In the genomic region with DNA sequence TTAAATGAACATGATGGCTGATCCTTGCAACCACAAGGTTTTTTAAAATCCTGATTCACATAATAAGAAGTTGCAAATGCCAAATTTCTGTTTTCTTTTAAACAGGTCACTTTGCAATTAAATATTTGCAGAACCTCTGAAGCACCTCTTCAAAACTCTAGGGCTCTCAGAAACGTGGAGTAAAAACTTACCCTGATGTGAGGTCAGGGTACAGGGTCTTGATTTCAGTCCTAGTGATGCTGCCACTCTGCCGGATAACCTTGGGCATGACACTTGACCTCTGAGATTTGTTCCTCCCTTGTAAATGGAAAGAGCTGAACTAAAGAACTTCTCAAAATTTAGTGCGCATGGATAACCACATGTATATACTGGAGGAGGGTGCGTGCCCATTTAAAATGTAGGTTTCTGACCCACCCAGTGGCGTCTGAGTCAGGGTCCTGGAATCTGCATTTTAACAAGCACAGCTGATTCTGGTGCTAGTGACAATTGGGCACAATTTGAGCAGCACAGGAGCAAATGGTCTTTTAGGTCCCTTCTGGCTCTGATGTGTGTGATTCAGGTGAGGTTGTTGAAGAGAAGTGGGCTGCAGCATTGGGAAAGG, we compare ENCODE assay signal across 17 cellular contexts.
"Had no signal": no experiment of that assay in that cellular context is flagged by ENCODE, and none has a peak within 500 bp of the region (broad histone marks: within the 10 kb centered on the region; RNA-seq: fewer than 3 reads in every experiment).

No MANE protein-coding gene starts in this region.

- H3K27ac Mint-ChIP-seq: stimulated activated naive CD8-positive, alpha-beta T cell treated with anti-CD3 and anti-CD28 coated beads, Interleukin-15, amount 100 ng/mL, for 72 hours; T-helper 17 cell had no signal

- H3K4me3 ChIP-seq: ovary, psoas muscle, suprapubic skin, transverse colon, vagina had no signal

- H3K9me3 ChIP-seq: ovary, psoas muscle, suprapubic skin, transverse colon, vagina had no signal

- H3K27me3 Mint-ChIP-seq: brain; stimulated activated naive CD8-positive, alpha-beta T cell treated with anti-CD3 and anti-CD28 coated beads, Interleukin-15, amount 100 ng/mL, for 72 hours; T-helper 17 cell had no signal

- H3K36me3 ChIP-seq: ovary, suprapubic skin, transverse colon, vagina, WERI-Rb-1 had no signal

- ATAC-seq: left colon, right cardiac atrium, T-helper 17 cell had no signal

- DNase-seq: activated CD4-positive, alpha-beta T cell treated with anti-CD3 and anti-CD28 coated beads for 1 hour; activated naive CD4-positive, alpha-beta T cell; caudate nucleus; left colon; mammary epithelial cell; midbrain; ovary; psoas muscle; right cardiac atrium; T-helper 17 cell; transverse colon; WERI-Rb-1 had no signal

- H3K4me3 Mint-ChIP-seq: brain; stimulated activated naive CD8-positive, alpha-beta T cell treated with anti-CD3 and anti-CD28 coated beads, Interleukin-15, amount 100 ng/mL, for 72 hours; T-helper 17 cell had no signal

- H3K9me3 Mint-ChIP-seq: brain; stimulated activated naive CD8-positive, alpha-beta T cell treated with anti-CD3 and anti-CD28 coated beads, Interleukin-15, amount 100 ng/mL, for 72 hours had no signal

- H3K27ac ChIP-seq: epithelial cell of prostate, ovary, psoas muscle, suprapubic skin, transverse colon, vagina, WERI-Rb-1 had no signal

- H3K27me3 ChIP-seq: ovary, suprapubic skin, transverse colon, vagina had no signal

- H3K4me1 ChIP-seq: psoas muscle, vagina had no signal
